32 cellular contexts compared by ENCODE assay signal in genomic region chr14:82070753-82071152, GRCh38.
"Had no signal": no experiment of that assay in that cellular context is flagged by ENCODE, and none has a peak within 500 bp of the region (broad histone marks: within the 10 kb centered on the region; RNA-seq: fewer than 3 reads in every experiment).

No MANE protein-coding gene starts in this region.

- FAIRE-seq: K562, RCC 7860 had no signal

- H3K4me3 ChIP-seq: K562, MG63, PC-9, SJCRH30, SK-N-MC had no signal

- H2AFZ ChIP-seq: PC-9 had no signal

- H3K4me2 ChIP-seq: PC-9 had no signal

- DNase-seq: Kasumi-1, KG1, MG63, NCI-H1048, NCI-H1092 treated with DMSO at 0.1 percent for 48 hours, NCI-H1105 treated with DMSO at 0.1 percent for 48 hours, NCI-H1417, NCI-H1436, NCI-H146, NCI-H1694, NCI-H187, NCI-H1930, NCI-H2029 treated with DMSO at 0.1 percent for 48 hours, NCI-H2081 treated with DMSO at 0.1 percent for 48 hours, NCI-H2107, NCI-H2171, NCI-H226, NCI-H446 treated with DMSO at 0.1 percent for 48 hours, NCI-H510A, NCI-H526, NCI-H774, PC-9, SHP77, SIG-M5, SJCRH30 had no signal

- ATAC-seq: K562, Panc1, Right ventricle myocardium inferior, SK-N-SH treated with all-trans-retinoic acid at 6 μM for 48 hours had no signal

- H3K36me3 ChIP-seq: MG63, SJCRH30 had no signal

- H3K4me1 ChIP-seq: SJCRH30 had no signal

- H3K27me3 ChIP-seq: MG63, SJCRH30 had no signal

- H3K9me3 ChIP-seq: MG63, SJCRH30 had no signal

- H3K27ac ChIP-seq: PC-9, RWPE1, SJCRH30, SK-N-MC had no signal
